Comparison of ENCODE assay signal across 13 cellular contexts in genomic region chrX:66833426-66833825, GRCh38.
A peak's percentile ranks its signal among the peaks of the same experiment; 100 is the strongest.
DNase-seq lines count a peak whose midpoint lies in the region; ATAC-seq and TF ChIP-seq lines count a peak whose summit lies in the region.
"Had no signal": no experiment of that assay in that cellular context is flagged by ENCODE, and none has a peak within 500 bp of the region (broad histone marks: within the 10 kb centered on the region; RNA-seq: fewer than 3 reads in every experiment).

No MANE protein-coding gene starts in this region.

- peaks cover 0 to 6% (median 0%) of the 10 kb centered on the region in 3 donors for H3K9me3 ChIP-seq in tibial artery

- H3K4me1 Mint-ChIP-seq in natural killer cell treated with Interleukin-12 subunit alpha and Interleukin-12 subunit beta and Interleukin-15 and Interleukin-18, amount 100 ng/mL, for 72 hours (ENCODE audit: low read depth in 2 of 2): no peaks in the 10 kb centered on the region

- no peaks in the 10 kb centered on the region for H3K36me3 Mint-ChIP-seq in natural killer cell treated with Interleukin-12 subunit alpha and Interleukin-12 subunit beta and Interleukin-15 and Interleukin-18, amount 100 ng/mL, for 72 hours

- H3K4me3 Mint-ChIP-seq in natural killer cell treated with Interleukin-12 subunit alpha and Interleukin-12 subunit beta and Interleukin-15 and Interleukin-18, amount 100 ng/mL, for 72 hours: no peak overlapping the region

- H3K27me3 ChIP-seq in tibial artery: no peaks in the 10 kb centered on the region
- H3K27me3 ChIP-seq: brain microvascular endothelial cell had no signal

- H3K4me3 ChIP-seq in tibial artery: no peak overlapping the region

- peak; percentile 1 for DNase-seq in activated CD4-positive, alpha-beta T cell treated with anti-CD3 and anti-CD28 coated beads for 48 hours
- no peak for DNase-seq in activated CD4-positive, alpha-beta T cell treated with anti-CD3 and anti-CD28 coated beads, Interleukin-2, amount 50 U/mL, for 4 hours
- no peak for DNase-seq in natural killer cell treated with Interleukin-12 subunit alpha and Interleukin-12 subunit beta and Interleukin-15 and Interleukin-18, amount 100 ng/mL, for 72 hours (ENCODE audit: low spot score)
- DNase-seq in germinal center (ENCODE audit: low spot score): no peak
- DNase-seq in tibial artery: no peak
- DNase-seq in NCI-H748 treated with DMSO at 0.1 percent for 48 hours (lab: John Stamatoyannopoulos, UW): no peak
- DNase-seq: brain microvascular endothelial cell; NCI-H82; SIG-M5; stimulated activated naive CD8-positive, alpha-beta T cell treated with anti-CD3 and anti-CD28 coated beads, Interleukin-15, Interleukin-2, amounts not matched to agents 100 U/mL and 50 U/mL, for 24 hours had no signal

- no peaks in the 10 kb centered on the region for H3K27me3 Mint-ChIP-seq in natural killer cell treated with Interleukin-12 subunit alpha and Interleukin-12 subunit beta and Interleukin-15 and Interleukin-18, amount 100 ng/mL, for 72 hours

- no peaks in the 10 kb centered on the region for H3K4me1 ChIP-seq in tibial artery

- H3K27ac ChIP-seq in tibial artery: no peak overlapping the region
- H3K27ac ChIP-seq: brain microvascular endothelial cell, VCaP had no signal

- peak; percentile 99 for ATAC-seq in GM21529 (IDR thresholded peaks at IDR 0.05; ENCODE audit: unreplicated experiment)
- ATAC-seq in HG03095 (IDR thresholded peaks at IDR 0.05; ENCODE audit: unreplicated experiment): peak; percentile 100
- peak; percentile 63 to 81 for ATAC-seq in natural killer cell treated with Interleukin-12 subunit alpha and Interleukin-12 subunit beta and Interleukin-15 and Interleukin-18, amount 100 ng/mL, for 72 hours
- ATAC-seq: stimulated activated naive CD8-positive, alpha-beta T cell treated with anti-CD3 and anti-CD28 coated beads, Interleukin-15, Interleukin-2, amounts not matched to agents 100 U/mL and 50 U/mL, for 24 hours had no signal

- no peak overlapping the region for H3K27ac Mint-ChIP-seq in natural killer cell treated with Interleukin-12 subunit alpha and Interleukin-12 subunit beta and Interleukin-15 and Interleukin-18, amount 100 ng/mL, for 72 hours

- H3K36me3 ChIP-seq in tibial artery: no peaks in the 10 kb centered on the region
- H3K36me3 ChIP-seq: brain microvascular endothelial cell had no signal

- intact Hi-C loops in tibial artery (cut with DNase I; ENCODE audit: low total_unique reads): no loop called here

- TF ChIP-seq CTCF in tibial artery (IDR thresholded peaks at IDR 0.05): no peak

- peaks cover 3% of the 10 kb centered on the region for H3K9me3 Mint-ChIP-seq in natural killer cell treated with Interleukin-12 subunit alpha and Interleukin-12 subunit beta and Interleukin-15 and Interleukin-18, amount 100 ng/mL, for 72 hours
